ENCODE assay signal across 1 cellular context in genomic region chr19:50478901-50479715, GRCh38.
TF ChIP-seq lines count a peak whose summit lies in the region.

No MANE protein-coding gene starts in this region.

TF ChIP-seq in GM12878, 131 proteins besides CTCF, POLR2A, EP300 and RAD21:
- TF ChIP-seq CEBPB (IDR thresholded peaks at IDR 0.05; ENCODE audit: borderline replicate concordance in 1 of 2, low read depth in 2 of 2, low read length in 2 of 2) = no peak
- TF ChIP-seq ZBTB33 (IDR thresholded peaks at IDR 0.05) = 0 out of 2 replicates have a peak, but pooled peaks have one; percentile 41
- TF ChIP-seq EZH2 (IDR thresholded peaks at IDR 0.05; ENCODE audit: borderline replicate concordance, control insufficient read depth, low read depth, low read length) = no peak
- no peak for TF ChIP-seq SRF (IDR thresholded peaks at IDR 0.05; ENCODE audit: low read depth in 2 of 2, low read length in 2 of 2)
- no peak for TF ChIP-seq TCF7 (IDR thresholded peaks at IDR 0.05; ENCODE audit: borderline replicate concordance)
- TF ChIP-seq NR2C1 (IDR thresholded peaks at IDR 0.05) = no peak
- TF ChIP-seq TCF3 (IDR thresholded peaks at IDR 0.05; ENCODE audit: borderline replicate concordance, insufficient read depth, low read depth, low read length) = no peak
TF ChIP-seq in GM12878: peak in this region for 1.
